ENCODE assay signal across 9 cellular contexts in genomic region chr10:133388265-133388972, GRCh38. TPM values are rescaled to one million over a fixed set of nuclear protein-coding genes. Genes with fewer than 3 reads are reported as not detected.
DNase-seq lines count a peak whose midpoint lies in the region; ATAC-seq and TF ChIP-seq lines count a peak whose summit lies in the region.
"Had no signal": no experiment of that assay in that cellular context is flagged by ENCODE, and none has a peak within 500 bp of the region (broad histone marks: within the 10 kb centered on the region; RNA-seq: fewer than 3 reads in every experiment).

No MANE protein-coding gene starts in this region.

- no peaks in the 10 kb centered on the region for H3K9me3 Mint-ChIP-seq in activated CD4-positive, alpha-beta T cell treated with anti-CD3 and anti-CD28 coated beads for 36 hours (ENCODE audit: low read depth)
- H3K9me3 Mint-ChIP-seq in T-helper 2 cell treated with Interferon-gamma antibody and Interleukin-4, amounts not matched to agents 5 μg/mL and 100 μg/mL, for 36 hours = no peaks in the 10 kb centered on the region
- H3K9me3 Mint-ChIP-seq in progenitor cell of endocrine pancreas (ENCODE audit: low read depth) = no peaks in the 10 kb centered on the region

- H3K4me1 Mint-ChIP-seq in activated CD4-positive, alpha-beta T cell treated with anti-CD3 and anti-CD28 coated beads for 36 hours = peaks cover 36% of the 10 kb centered on the region
- H3K4me1 Mint-ChIP-seq in T-helper 2 cell treated with Interferon-gamma antibody and Interleukin-4, amounts not matched to agents 5 μg/mL and 100 μg/mL, for 36 hours (ENCODE audit: low read depth) = peaks cover 31% of the 10 kb centered on the region
- no peaks in the 10 kb centered on the region for H3K4me1 Mint-ChIP-seq in progenitor cell of endocrine pancreas (ENCODE audit: low read depth)

- POLR2A ChIA-PET in activated CD4-positive, alpha-beta T cell treated with anti-CD3 and anti-CD28 coated beads for 36 hours (lab: Charles Lee) = interaction anchor here (0.6 kb wide), 1 partner anchor 129 kb away, joined by 3 read pairs; no protein-coding TSS in a partner anchor
- POLR2A ChIA-PET in GM10248 (lab: Yijun Ruan, JAX) = no interaction called here

- no peaks in the 10 kb centered on the region for H3K27me3 Mint-ChIP-seq in activated CD4-positive, alpha-beta T cell treated with anti-CD3 and anti-CD28 coated beads for 36 hours
- H3K27me3 Mint-ChIP-seq in T-helper 2 cell treated with Interferon-gamma antibody and Interleukin-4, amounts not matched to agents 5 μg/mL and 100 μg/mL, for 36 hours (ENCODE audit: low read depth) = no peaks in the 10 kb centered on the region
- no peaks in the 10 kb centered on the region for H3K27me3 Mint-ChIP-seq in progenitor cell of endocrine pancreas

- H3K27ac Mint-ChIP-seq in activated CD4-positive, alpha-beta T cell treated with anti-CD3 and anti-CD28 coated beads for 36 hours = peak overlapping the region; percentile 91
- peak overlapping the region; percentile 96 for H3K27ac Mint-ChIP-seq in T-helper 2 cell treated with Interferon-gamma antibody and Interleukin-4, amounts not matched to agents 5 μg/mL and 100 μg/mL, for 36 hours
- H3K27ac Mint-ChIP-seq in progenitor cell of endocrine pancreas = no peak overlapping the region

- CTCF ChIA-PET in activated CD4-positive, alpha-beta T cell treated with anti-CD3 and anti-CD28 coated beads for 36 hours (lab: Charles Lee) = interaction anchor here (1.3 kb wide), 1 partner anchor 19 kb away, joined by 3 read pairs; no protein-coding TSS in a partner anchor
- CTCF ChIA-PET in GM10248 (lab: Yijun Ruan, JAX) = interaction anchor here (0.9 to 2.5 kb wide), 5 partner anchors 11 to 58 kb away, joined by 3 to 12 read pairs (median 4); partner anchors contain the start of genes ECHS1 and PAOX

- intact Hi-C loops in activated CD4-positive, alpha-beta T cell treated with anti-CD3 and anti-CD28 coated beads for 36 hours (cut with DNase I, micrococcal nuclease) = no loop called here
- intact Hi-C loops in posterior vena cava (cut with DNase I) = no loop called here

- TF ChIP-seq CTCF in GM10248 (IDR thresholded peaks at IDR 0.05; ENCODE audit: control extremely low read depth, extremely low read depth, low read depth, missing control alignments) = no peak
- TF ChIP-seq CTCF in progenitor cell of endocrine pancreas (IDR thresholded peaks at IDR 0.05; ENCODE audit: unreplicated experiment) = no peak

- H3K4me3 Mint-ChIP-seq in activated CD4-positive, alpha-beta T cell treated with anti-CD3 and anti-CD28 coated beads for 36 hours = peak overlapping the region; percentile 72
- peak overlapping the region; percentile 86 for H3K4me3 Mint-ChIP-seq in T-helper 2 cell treated with Interferon-gamma antibody and Interleukin-4, amounts not matched to agents 5 μg/mL and 100 μg/mL, for 36 hours
- no peak overlapping the region for H3K4me3 Mint-ChIP-seq in progenitor cell of endocrine pancreas (ENCODE audit: low read depth)

- ATAC-seq in activated CD4-positive, alpha-beta T cell treated with anti-CD3 and anti-CD28 coated beads for 36 hours = no peak
- ATAC-seq in HG03039 (IDR thresholded peaks at IDR 0.05; ENCODE audit: unreplicated experiment) = peak; percentile 2
- ATAC-seq in HG02610 (IDR thresholded peaks at IDR 0.05; ENCODE audit: unreplicated experiment) = no peak

- peak; percentile 4 for DNase-seq in activated CD4-positive, alpha-beta T cell treated with anti-CD3 and anti-CD28 coated beads for 36 hours
- DNase-seq in activated CD4-positive, alpha-beta T cell treated with anti-CD3 and anti-CD28 coated beads, Interleukin-2, amount 50 U/mL, for 48 hours = no peak
- no peak for DNase-seq in T-helper 2 cell treated with Interferon-gamma antibody and Interleukin-4, amounts not matched to agents 5 μg/mL and 100 μg/mL, for 36 hours (ENCODE audit: low spot score)
- DNase-seq in posterior vena cava (ENCODE audit: low spot score) (peak; percentile 74), GM10248 (ENCODE audit: extremely low spot score) (no peak), progenitor cell of endocrine pancreas (ENCODE audit: low spot score, unreplicated experiment) (no peak)
- DNase-seq: NCI-H446 treated with DMSO at 0.1 percent for 48 hours had no signal

- peaks cover 2% of the 10 kb centered on the region for H3K36me3 Mint-ChIP-seq in activated CD4-positive, alpha-beta T cell treated with anti-CD3 and anti-CD28 coated beads for 36 hours (ENCODE audit: low read depth)
- peaks cover 3% of the 10 kb centered on the region for H3K36me3 Mint-ChIP-seq in T-helper 2 cell treated with Interferon-gamma antibody and Interleukin-4, amounts not matched to agents 5 μg/mL and 100 μg/mL, for 36 hours (ENCODE audit: low read depth)
- H3K36me3 Mint-ChIP-seq in progenitor cell of endocrine pancreas (ENCODE audit: insufficient read depth) = peaks cover 9% of the 10 kb centered on the region

RNA-seq across cellular contexts. Expression of gene MTG1, which starts 5.5 kb away (rescaled TPM):
- total RNA-seq in activated CD4-positive, alpha-beta T cell treated with anti-CD3 and anti-CD28 coated beads for 36 hours = 10 to 100 TPM; 46.9 to 52.1 TPM
- total RNA-seq in posterior vena cava (10 to 100 TPM; 24.5 to 25.6 TPM), progenitor cell of endocrine pancreas (137 and 139 TPM in 2 replicates)

RNA-seq across cellular contexts. Expression of gene PAOX, which starts 9.4 kb away (rescaled TPM):
- total RNA-seq in activated CD4-positive, alpha-beta T cell treated with anti-CD3 and anti-CD28 coated beads for 36 hours = 1 to 10 TPM; 3.0 to 6.2 TPM
- total RNA-seq in posterior vena cava (1 to 10 TPM; 2.8 to 3.5 TPM), progenitor cell of endocrine pancreas (11.9 and 14.1 TPM in 2 replicates)

RNA-seq across cellular contexts. Expression of gene ECHS1, which starts 15.3 kb away (rescaled TPM):
- 10 to 100 TPM; 42.0 to 56.7 TPM for total RNA-seq in activated CD4-positive, alpha-beta T cell treated with anti-CD3 and anti-CD28 coated beads for 36 hours
- total RNA-seq in posterior vena cava = 10 to 100 TPM; 38.8 to 47.3 TPM
- total RNA-seq in progenitor cell of endocrine pancreas = 89.7 and 91.4 TPM in 2 replicates

RNA-seq across cellular contexts. Expression of gene FUOM, which starts 30.6 kb away (rescaled TPM):
- 10 to 100 TPM; 28.3 to 37.0 TPM for total RNA-seq in activated CD4-positive, alpha-beta T cell treated with anti-CD3 and anti-CD28 coated beads for 36 hours
- total RNA-seq in posterior vena cava = 10 to 100 TPM; 13.8 to 17.6 TPM
- total RNA-seq in progenitor cell of endocrine pancreas = 14.7 and 16.2 TPM in 2 replicates

RNA-seq across cellular contexts. Expression of gene SPRN, which starts 36.0 kb away (rescaled TPM):
- not detected for total RNA-seq in activated CD4-positive, alpha-beta T cell treated with anti-CD3 and anti-CD28 coated beads for 36 hours
- total RNA-seq in posterior vena cava = under 1 TPM; 0.14 to 0.19 TPM
- 0.12 TPM in 1 of 2 replicates, not detected in the other for total RNA-seq in progenitor cell of endocrine pancreas

Comparison
In these comparisons a context has a peak if more than half of its experiments do, and no peak if none do; other contexts are left out.
1. DNase-seq: peak in activated CD4-positive, alpha-beta T cell treated with anti-CD3 and anti-CD28 coated beads for 36 hours (single experiment) and posterior vena cava (single experiment); none in activated CD4-positive, alpha-beta T cell treated with anti-CD3 and anti-CD28 coated beads, Interleukin-2, amount 50 U/mL, for 48 hours (0 of 2), T-helper 2 cell treated with Interferon-gamma antibody and Interleukin-4, amounts not matched to agents 5 μg/mL and 100 μg/mL, for 36 hours (single experiment), GM10248 (single experiment) and progenitor cell of endocrine pancreas (single experiment).